In the genomic region with DNA sequence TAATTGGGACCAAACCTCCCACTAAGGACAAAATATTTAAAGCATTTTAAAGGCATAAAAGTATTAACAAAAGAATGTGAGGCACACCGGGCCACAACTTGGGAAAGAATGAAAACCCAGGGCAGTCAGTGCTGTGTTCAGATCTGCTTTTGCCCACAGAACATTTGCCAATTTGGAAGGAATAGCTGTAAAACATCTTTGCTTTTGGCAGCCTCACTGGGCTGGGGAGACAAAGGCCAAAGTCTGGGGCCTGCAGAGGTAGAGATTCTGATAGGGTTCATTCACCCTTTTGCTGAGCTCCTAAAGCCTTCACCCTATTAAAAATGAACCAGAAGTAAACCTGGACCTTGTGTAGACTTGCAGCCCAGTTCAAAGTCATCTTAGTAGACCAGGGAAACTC, we compare ENCODE assay signal across 17 cellular contexts.
DNase-seq lines count a peak whose midpoint lies in the region; ATAC-seq and TF ChIP-seq lines count a peak whose summit lies in the region.
"Had no signal": no experiment of that assay in that cellular context is flagged by ENCODE, and none has a peak within 500 bp of the region (broad histone marks: within the 10 kb centered on the region; RNA-seq: fewer than 3 reads in every experiment).

No MANE protein-coding gene starts in this region.

- H3K27ac ChIP-seq in right lobe of liver (peak overlapping the region in 2 of 3 donors; percentile 51 to 63), A673 (ENCODE audit: low read depth, low read length, poor library complexity, severe bottlenecking) (no peak overlapping the region)
- H3K27ac ChIP-seq: C4-2B had no signal

- WGBS in right lobe of liver (ENCODE audit: insufficient coverage, low coverage, low lambda C conversion rate, missing lambda C conversion rate): 20% methylated on average over 1 of the region's 1 CpG

- H3K36me3 ChIP-seq in right lobe of liver: peaks cover 0 to 20% (median 0%) of the 10 kb centered on the region in 4 donors
- H3K36me3 ChIP-seq in A673 (ENCODE audit: insufficient read depth, low read length, poor library complexity, severe bottlenecking): no peaks in the 10 kb centered on the region

- intact Hi-C loops in activated CD4-positive, alpha-beta T cell treated with anti-CD3 and anti-CD28 coated beads, Interleukin-2, amount 10 ng/mL, durations not matched to agents 24 days and 14 days (cut with micrococcal nuclease): no loop called here
- intact Hi-C loops in right lobe of liver (cut with DNase I) (no loop called here), A673 (cut with micrococcal nuclease; ENCODE audit: unreplicated experiment) (loop anchor here (5.0 kb wide), 1 partner anchor 742 kb away; no protein-coding TSS in a partner anchor)

- H3K4me3 Mint-ChIP-seq in activated CD4-positive, alpha-beta T cell treated with anti-CD3 and anti-CD28 coated beads, Interleukin-2, amount 10 ng/mL, durations not matched to agents 24 days and 14 days: no peak overlapping the region
- H3K4me3 Mint-ChIP-seq: B cell; CD4-positive, alpha-beta memory T cell; H9 had no signal

- H3K4me1 Mint-ChIP-seq in activated CD4-positive, alpha-beta T cell treated with anti-CD3 and anti-CD28 coated beads, Interleukin-2, amount 10 ng/mL, durations not matched to agents 24 days and 14 days: no peaks in the 10 kb centered on the region

- no peak overlapping the region for H3K4me3 ChIP-seq in right lobe of liver
- H3K4me3 ChIP-seq in A673 (ENCODE audit: low read depth, low read length, poor library complexity, severe bottlenecking): no peak overlapping the region

- H3K9me3 Mint-ChIP-seq in activated CD4-positive, alpha-beta T cell treated with anti-CD3 and anti-CD28 coated beads, Interleukin-2, amount 10 ng/mL, durations not matched to agents 24 days and 14 days: no peaks in the 10 kb centered on the region
- H3K9me3 Mint-ChIP-seq: CD4-positive, alpha-beta memory T cell had no signal

- H3K4me1 ChIP-seq in right lobe of liver (peaks cover 0 to 33% (median 14%) of the 10 kb centered on the region in 4 donors), A673 (ENCODE audit: insufficient read depth, low read length, poor library complexity, severe bottlenecking) (no peaks in the 10 kb centered on the region)

- no peak for DNase-seq in activated CD4-positive, alpha-beta T cell treated with anti-CD3 and anti-CD28 coated beads, Interleukin-2, amount 10 ng/mL, durations not matched to agents 24 days and 14 days
- DNase-seq in activated CD4-positive, alpha-beta T cell treated with anti-CD3 and anti-CD28 coated beads, Interleukin-2, amount 50 U/mL, for 1 hour: no peak
- DNase-seq in astrocyte of the hippocampus (ENCODE audit: low read depth, low spot score) (peak; percentile 35), right lobe of liver (peak; percentile 59 to 87 (median 80)), A673 (ENCODE audit: low spot score) (no peak), NCI-H187 (lab: John Stamatoyannopoulos, UW) (no peak), NCI-H1694 treated with DMSO at 0.1 percent for 48 hours (lab: John Stamatoyannopoulos, UW) (no peak)
- DNase-seq: 8988T; ACHN; CD4-positive, alpha-beta memory T cell; DMS79; EL; GOT3; H9 had no signal

- H3K36me3 Mint-ChIP-seq in activated CD4-positive, alpha-beta T cell treated with anti-CD3 and anti-CD28 coated beads, Interleukin-2, amount 10 ng/mL, durations not matched to agents 24 days and 14 days (ENCODE audit: low read depth): peaks cover 68% of the 10 kb centered on the region

- H3K27me3 ChIP-seq in right lobe of liver: no peaks in the 10 kb centered on the region
- H3K27me3 ChIP-seq in A673 (replicated peaks; ENCODE audit: insufficient read depth, low read depth, low read length, poor library complexity): no peaks in the 10 kb centered on the region

- H3K27me3 Mint-ChIP-seq in activated CD4-positive, alpha-beta T cell treated with anti-CD3 and anti-CD28 coated beads, Interleukin-2, amount 10 ng/mL, durations not matched to agents 24 days and 14 days: no peaks in the 10 kb centered on the region
- H3K27me3 Mint-ChIP-seq: B cell; CD4-positive, alpha-beta memory T cell had no signal

- BruUV-seq in A673 (replicated peaks; lab: Mats Ljungman, UMichigan): no TSS peak

- peak overlapping the region; percentile 16 for H3K27ac Mint-ChIP-seq in activated CD4-positive, alpha-beta T cell treated with anti-CD3 and anti-CD28 coated beads, Interleukin-2, amount 10 ng/mL, durations not matched to agents 24 days and 14 days
- H3K27ac Mint-ChIP-seq: B cell, H9 had no signal

- POLR2A ChIA-PET in A673 (lab: Charles Lee; ENCODE audit: low non-redundant PET): no interaction called here

- ATAC-seq in right lobe of liver (peak; percentile 87 to 91 (median 89)), HG03442 (IDR thresholded peaks at IDR 0.05; ENCODE audit: unreplicated experiment) (no peak)

- H3K9me3 ChIP-seq in right lobe of liver: no peaks in the 10 kb centered on the region
- H3K9me3 ChIP-seq in A673 (ENCODE audit: low read depth, low read length, poor library complexity, severe bottlenecking): no peaks in the 10 kb centered on the region

- CTCF ChIA-PET in A673 (lab: Charles Lee): no interaction called here

- TF ChIP-seq CTCF in right lobe of liver (IDR thresholded peaks at IDR 0.05): no peak
- no peak for TF ChIP-seq CTCF in A673 (conservative IDR thresholded peaks at IDR 0.05; ENCODE audit: low read depth, low read length)

- no peak for TF ChIP-seq POLR2A in right lobe of liver (IDR thresholded peaks at IDR 0.05)

Comparison
In these comparisons a context has a peak if more than half of its experiments do, and no peak if none do; other contexts are left out.
1. DNase-seq: peak in astrocyte of the hippocampus (single experiment) and right lobe of liver (3 of 3); none in activated CD4-positive, alpha-beta T cell treated with anti-CD3 and anti-CD28 coated beads, Interleukin-2, amount 10 ng/mL, durations not matched to agents 24 days and 14 days (single experiment), activated CD4-positive, alpha-beta T cell treated with anti-CD3 and anti-CD28 coated beads, Interleukin-2, amount 50 U/mL, for 1 hour (single experiment), A673 (single experiment), NCI-H187 (0 of 2) and NCI-H1694 treated with DMSO at 0.1 percent for 48 hours (single experiment).